11 cellular contexts compared by ENCODE assay signal in genomic region chr1:41618066-41618825, GRCh38.
DNase-seq lines count a peak whose midpoint lies in the region; ATAC-seq and TF ChIP-seq lines count a peak whose summit lies in the region.
"Had no signal": no experiment of that assay in that cellular context is flagged by ENCODE, and none has a peak within 500 bp of the region (broad histone marks: within the 10 kb centered on the region; RNA-seq: fewer than 3 reads in every experiment).

No MANE protein-coding gene starts in this region.

- H3K9ac ChIP-seq in MM.1S (ENCODE audit: low read length), result no peak overlapping the region

- H3K27ac ChIP-seq in coronary artery (peak overlapping the region in 1 of 2 donors; percentile 50), layer of hippocampus (ENCODE audit: low read depth, low read length) (peak overlapping the region; percentile 80), MM.1S (ENCODE audit: low read length) (no peak overlapping the region)

- peaks cover 31% of the 10 kb centered on the region for H3F3A ChIP-seq in MM.1S (ENCODE audit: insufficient read depth, low read length)

- no peaks in the 10 kb centered on the region for H3K36me3 ChIP-seq in MM.1S (replicated peaks; ENCODE audit: insufficient read depth, low read length)

- DNase-seq in NCI-H2029 (lab: John Stamatoyannopoulos, UW), result peak; percentile 99
- DNase-seq in coronary artery (ENCODE audit: low spot score), result peak; percentile 85
- peak; percentile 94 for DNase-seq in superior temporal gyrus (ENCODE audit: extremely low spot score)
- DNase-seq in NCI-H146 (lab: John Stamatoyannopoulos, UW), result no peak
- no peak for DNase-seq in MM.1S
- DNase-seq: activated T-cell treated with anti-CD3 and anti-CD28 coated beads for 4 hours, GOT3, KG1 had no signal

- TF ChIP-seq CTCF in coronary artery (IDR thresholded peaks at IDR 0.05) (no peak), MM.1S (IDR thresholded peaks at IDR 0.05; ENCODE audit: low read length) (no peak)

- no peak overlapping the region for H2AFZ ChIP-seq in MM.1S (ENCODE audit: low read length)

- no peak overlapping the region for H3K4me2 ChIP-seq in MM.1S (ENCODE audit: low read depth, low read length)

- H3K4me3 ChIP-seq in coronary artery (no peak overlapping the region), MM.1S (ENCODE audit: low read length) (no peak overlapping the region)

- peaks cover 10% of the 10 kb centered on the region; the same call in 1 of the 2 replicates for H3K79me2 ChIP-seq in MM.1S (ENCODE audit: low read length)

- H3K9me3 ChIP-seq in MM.1S (replicated peaks; ENCODE audit: insufficient read depth, low read length), result no peaks in the 10 kb centered on the region

- H3K27me3 ChIP-seq in layer of hippocampus (ENCODE audit: control insufficient read depth, insufficient read depth, low read length), result no peaks in the 10 kb centered on the region
- H3K27me3 ChIP-seq in MM.1S (replicated peaks; ENCODE audit: insufficient read depth, low read length), result no peaks in the 10 kb centered on the region

- peaks cover 45% of the 10 kb centered on the region for H3K4me1 ChIP-seq in MM.1S (ENCODE audit: low read length)

- no peaks in the 10 kb centered on the region for H3K9me2 ChIP-seq in MM.1S (replicated peaks; ENCODE audit: insufficient read depth, low read length)

- ATAC-seq in HG03460 (IDR thresholded peaks at IDR 0.05; ENCODE audit: unreplicated experiment), result no peak
- ATAC-seq in GM18520 (IDR thresholded peaks at IDR 0.05; ENCODE audit: unreplicated experiment), result no peak

- no peaks in the 10 kb centered on the region for H4K20me1 ChIP-seq in MM.1S (ENCODE audit: insufficient read depth, low read length)

Comparison
In these comparisons a context has a peak if more than half of its experiments do, and no peak if none do; other contexts are left out.
1. DNase-seq: peak in NCI-H2029 (single experiment), coronary artery (single experiment) and superior temporal gyrus (single experiment); none in NCI-H146 (single experiment) and MM.1S (single experiment).